Comparison of ENCODE assay signal across 8 cellular contexts in genomic region chr3:160885791-160886286, GRCh38.
DNase-seq lines count a peak whose midpoint lies in the region; ATAC-seq lines count a peak whose summit lies in the region.

No MANE protein-coding gene starts in this region.

- DNase-seq in NCI-H1105 (lab: John Stamatoyannopoulos, UW) (peak; percentile 28), NCI-H1105 treated with DMSO at 0.1 percent for 48 hours (lab: John Stamatoyannopoulos, UW) (no peak), NCI-H82 treated with DMSO at 0.1 percent for 48 hours (lab: John Stamatoyannopoulos, UW; ENCODE audit: unreplicated experiment) (peak; percentile 79), foreskin melanocyte (peak; percentile 37), skeletal muscle cell (ENCODE audit: low read depth) (peak; percentile 69), activated gamma-delta T cell (lab: John Stamatoyannopoulos, UW) (no peak)
- DNase-seq in activated CD4-positive, alpha-beta T cell treated with anti-CD3 and anti-CD28 coated beads, Interleukin-2, amount 50 U/mL, for 4 hours: no peak

- H3K4me3 ChIP-seq in skeletal muscle cell (ENCODE audit: low read depth, low read length): no peak overlapping the region

- peak; percentile 61 for ATAC-seq in HG03045 (IDR thresholded peaks at IDR 0.05; ENCODE audit: unreplicated experiment)

Comparison
In these comparisons a context has a peak if more than half of its experiments do, and no peak if none do; other contexts are left out.
1. DNase-seq: peak in NCI-H1105 (single experiment), NCI-H82 treated with DMSO at 0.1 percent for 48 hours (single experiment), foreskin melanocyte (single experiment) and skeletal muscle cell (single experiment); none in NCI-H1105 treated with DMSO at 0.1 percent for 48 hours (single experiment), activated gamma-delta T cell (single experiment) and activated CD4-positive, alpha-beta T cell treated with anti-CD3 and anti-CD28 coated beads, Interleukin-2, amount 50 U/mL, for 4 hours (0 of 2).